2 cellular contexts compared by ENCODE assay signal in the genomic region with DNA sequence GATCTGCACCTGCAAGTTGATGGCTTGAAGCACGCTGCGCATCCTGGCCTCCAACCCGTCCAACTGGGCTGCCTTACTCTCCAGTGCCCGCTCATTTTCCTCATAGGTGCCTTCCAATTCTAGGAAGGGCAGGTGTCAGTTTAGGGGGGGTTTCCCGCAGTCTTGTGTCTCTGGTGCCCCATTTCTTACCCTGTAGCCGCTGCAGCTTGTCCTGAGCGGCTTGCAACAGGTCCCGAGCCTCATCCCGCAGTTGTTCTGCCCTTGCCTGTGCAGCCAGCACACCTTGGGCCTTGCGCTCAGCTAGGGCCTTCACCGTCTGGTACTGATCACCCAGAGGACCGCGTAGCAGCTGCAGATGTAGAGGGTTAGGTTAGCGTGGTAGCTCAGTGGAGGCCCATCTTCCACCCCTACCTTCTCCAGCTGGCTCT.
TF ChIP-seq lines count a peak whose summit lies in the region.

No MANE protein-coding gene starts in this region.

TF ChIP-seq in A549, 52 proteins besides CTCF, POLR2A, EP300 and RAD21:
- TF ChIP-seq RCOR1 (IDR thresholded peaks at IDR 0.05; ENCODE audit: low read depth, low read length) (no peak), REST (IDR thresholded peaks at IDR 0.05) (no peak), TFCP2L1 (CRISPR knock-in tag; IDR thresholded peaks at IDR 0.05) (no peak), POLR2AphosphoS2 (conservative IDR thresholded peaks at IDR 0.05; ENCODE audit: low read length) (no peak)
TF ChIP-seq in A549: peak in this region for 0.

TF ChIP-seq in IMR-90, 13 proteins besides CTCF, POLR2A, EP300 and RAD21:
- TF ChIP-seq MAZ (IDR thresholded peaks at IDR 0.05; ENCODE audit: borderline replicate concordance, low read depth, low read length) (no peak), USF2 (IDR thresholded peaks at IDR 0.05; ENCODE audit: low read depth, low read length) (no peak), ELK1 (IDR thresholded peaks at IDR 0.05; ENCODE audit: borderline replicate concordance, low read depth, low read length) (no peak), NFE2L2 (IDR thresholded peaks at IDR 0.05; ENCODE audit: low read depth, low read length) (no peak), BHLHE40 (IDR thresholded peaks at IDR 0.05; ENCODE audit: low read depth, low read length) (no peak), RFX5 (IDR thresholded peaks at IDR 0.05; ENCODE audit: low read depth, low read length) (no peak), MXI1 (IDR thresholded peaks at IDR 0.05; ENCODE audit: borderline replicate concordance, low read depth, low read length) (no peak), SMC3 (IDR thresholded peaks at IDR 0.05; ENCODE audit: low read depth, low read length) (no peak), CEBPB (IDR thresholded peaks at IDR 0.05; ENCODE audit: low read depth, low read length) (no peak), MAFK (IDR thresholded peaks at IDR 0.05; ENCODE audit: low read depth, low read length) (no peak)
